ENCODE assay signal across 8 cellular contexts in genomic region chr1:224498574-224499170, GRCh38.
DNase-seq lines count a peak whose midpoint lies in the region; ATAC-seq, FAIRE-seq and TF ChIP-seq lines count a peak whose summit lies in the region.

No MANE protein-coding gene starts in this region.

- 71% methylated on average over 12 of the region's 12 CpGs for WGBS in right lobe of liver (ENCODE audit: insufficient coverage, low coverage, low lambda C conversion rate, missing lambda C conversion rate)
- WGBS in HepG2 (ENCODE audit: low lambda C conversion rate): 72% methylated on average over 12 of the region's 12 CpGs

- TF ChIP-seq POLR2A in right lobe of liver (IDR thresholded peaks at IDR 0.05) (no peak), HepG2 (IDR thresholded peaks at IDR 0.05; ENCODE audit: insufficient read depth in 1 of 2, low read depth in 2 of 2, low read length in 2 of 2) (no peak), GM12892 (IDR thresholded peaks at IDR 0.05; ENCODE audit: low read depth, low read length) (no peak)

- H2AFZ ChIP-seq in HepG2 (ENCODE audit: low read length): no peak overlapping the region
- peak overlapping the region; percentile 11 for H2AFZ ChIP-seq in parathyroid adenoma

- no peaks in the 10 kb centered on the region for H3K9me3 ChIP-seq in right lobe of liver
- no peaks in the 10 kb centered on the region for H3K9me3 ChIP-seq in HepG2 (ENCODE audit: low read length)
- no peaks in the 10 kb centered on the region for H3K9me3 ChIP-seq in SJSA1 (replicated peaks)
- no peaks in the 10 kb centered on the region for H3K9me3 ChIP-seq in parathyroid adenoma (ENCODE audit: control insufficient read depth, low read length)

- POLR2A ChIA-PET in HepG2 (lab: Yijun Ruan, JAX): no interaction called here

- no peak for TF ChIP-seq EP300 in HepG2 (IDR thresholded peaks at IDR 0.05; ENCODE audit: low read depth in 2 of 2, low read length in 2 of 2)
- TF ChIP-seq EP300 in HepG2 (CRISPR knock-in tag; IDR thresholded peaks at IDR 0.05; ENCODE audit: borderline replicate concordance): no peak

- peaks cover 0 to 16% (median 9%) of the 10 kb centered on the region in 4 donors for H3K4me1 ChIP-seq in right lobe of liver
- H3K4me1 ChIP-seq in HepG2 (ENCODE audit: insufficient read depth, low read length): peaks cover 19% of the 10 kb centered on the region
- peaks cover 43% of the 10 kb centered on the region for H3K4me1 ChIP-seq in SJSA1 (replicated peaks)
- H3K4me1 ChIP-seq in parathyroid adenoma: peaks cover 4% of the 10 kb centered on the region

- BruUV-seq in HepG2 (replicated peaks; lab: Mats Ljungman, UMichigan): no TSS peak

- CTCF ChIA-PET in HepG2 (lab: Yijun Ruan, JAX; ENCODE audit: low intra/inter-chr PET ratio, low total read pairs): no interaction called here

- no peak overlapping the region for H3K4me2 ChIP-seq in HepG2 (ENCODE audit: low read depth, low read length)
- no peak overlapping the region for H3K4me2 ChIP-seq in parathyroid adenoma (ENCODE audit: low read length)

- H3K79me2 ChIP-seq in HepG2 (ENCODE audit: insufficient read depth, low read length) (no peaks in the 10 kb centered on the region), parathyroid adenoma (no peaks in the 10 kb centered on the region)

- H4K20me1 ChIP-seq in HepG2 (ENCODE audit: insufficient read depth, low read length): no peaks in the 10 kb centered on the region

- ATAC-seq in right lobe of liver (no peak), HepG2 (no peak), GM21717 (IDR thresholded peaks at IDR 0.05; ENCODE audit: unreplicated experiment) (no peak)

- DNase-seq in right lobe of liver (no peak), HepG2 (ENCODE audit: low spot score) (no peak), SJSA1 (ENCODE audit: low read depth in 1 of 2, low spot score in 2 of 2) (peak in 1 of 2 experiments; percentile 70), epithelial cell of prostate (ENCODE audit: low read depth, low spot score) (peak; percentile 68), NCI-H82 treated with DMSO at 0.1 percent for 48 hours (lab: John Stamatoyannopoulos, UW; ENCODE audit: unreplicated experiment) (no peak), GM12892 (ENCODE audit: insufficient read length) (no peak)

- H3K4me3 ChIP-seq in right lobe of liver: no peak overlapping the region
- no peak overlapping the region for H3K4me3 ChIP-seq in HepG2 (replicated peaks in 1 of 3; ENCODE audit: insufficient read depth in 1 of 3, low read depth in 2 of 3, low read length in 3 of 3)
- no peak overlapping the region for H3K4me3 ChIP-seq in SJSA1
- no peak overlapping the region for H3K4me3 ChIP-seq in parathyroid adenoma (ENCODE audit: low read depth, low read length)

- no peak for FAIRE-seq in HepG2 (lab: Jason Lieb, UNC)
- no peak for FAIRE-seq in GM12892 (lab: Jason Lieb, UNC)

- H3K36me3 ChIP-seq in right lobe of liver (no peaks in the 10 kb centered on the region), HepG2 (replicated peaks in 1 of 2; ENCODE audit: control insufficient read depth in 1 of 2, insufficient read depth in 2 of 2, low read length in 2 of 2) (no peaks in the 10 kb centered on the region), SJSA1 (no peaks in the 10 kb centered on the region), parathyroid adenoma (ENCODE audit: control insufficient read depth, insufficient read depth, low read length) (no peaks in the 10 kb centered on the region)

- in situ Hi-C loops in HepG2 (cut with HindIII; ENCODE audit: extremely low pct_ligation_motif_present, low pct_unique_long_range_greater_than_20kb): no loop called here

- intact Hi-C loops in right lobe of liver (cut with DNase I) (no loop called here), HepG2 (cut with micrococcal nuclease; ENCODE audit: unreplicated experiment) (no loop called here)

- H3K9ac ChIP-seq in HepG2 (ENCODE audit: insufficient read depth, low read depth, low read length) (no peak overlapping the region), parathyroid adenoma (no peak overlapping the region)

- no peak for TF ChIP-seq RAD21 in HepG2 (CRISPR knock-in tag; IDR thresholded peaks at IDR 0.05)

- peak overlapping the region in 2 of 3 donors; percentile 4 to 51 for H3K27ac ChIP-seq in right lobe of liver
- H3K27ac ChIP-seq in HepG2 (ENCODE audit: extremely low read length, insufficient read depth, low read length): no peak overlapping the region
- peak overlapping the region; percentile 98 for H3K27ac ChIP-seq in SJSA1
- peak overlapping the region; percentile 95 for H3K27ac ChIP-seq in epithelial cell of prostate
- no peak overlapping the region for H3K27ac ChIP-seq in parathyroid adenoma

- no peaks in the 10 kb centered on the region for H3K27me3 ChIP-seq in right lobe of liver
- H3K27me3 ChIP-seq in HepG2 (ENCODE audit: control insufficient read depth in 1 of 2, insufficient read depth in 2 of 2, low read length in 2 of 2): peaks cover 1 to 6% of the 10 kb centered on the region in 2 experiments; a peak in 2 of 5 replicates
- no peaks in the 10 kb centered on the region for H3K27me3 ChIP-seq in SJSA1 (replicated peaks)
- H3K27me3 ChIP-seq in parathyroid adenoma (ENCODE audit: control insufficient read depth, insufficient read depth, low read length): no peaks in the 10 kb centered on the region

- TF ChIP-seq CTCF in right lobe of liver (IDR thresholded peaks at IDR 0.05) (no peak), HepG2 (CRISPR knock-in tag; IDR thresholded peaks at IDR 0.05) (no peak), parathyroid adenoma (IDR thresholded peaks at IDR 0.05) (no peak)

TF ChIP-seq in HepG2, 621 proteins besides CTCF, POLR2A, EP300 and RAD21:
- TF ChIP-seq KLF13 (CRISPR knock-in tag; IDR thresholded peaks at IDR 0.05): no peak
- no peak for TF ChIP-seq TFE3 (CRISPR knock-in tag; IDR thresholded peaks at IDR 0.05)
- no peak for TF ChIP-seq ZNF816 (CRISPR knock-in tag; IDR thresholded peaks at IDR 0.05; ENCODE audit: borderline replicate concordance)
- TF ChIP-seq MNT (IDR thresholded peaks at IDR 0.05): no peak
- no peak for TF ChIP-seq ZNF598 (CRISPR knock-in tag; IDR thresholded peaks at IDR 0.05; ENCODE audit: borderline replicate concordance)
- TF ChIP-seq, protein P1, sequence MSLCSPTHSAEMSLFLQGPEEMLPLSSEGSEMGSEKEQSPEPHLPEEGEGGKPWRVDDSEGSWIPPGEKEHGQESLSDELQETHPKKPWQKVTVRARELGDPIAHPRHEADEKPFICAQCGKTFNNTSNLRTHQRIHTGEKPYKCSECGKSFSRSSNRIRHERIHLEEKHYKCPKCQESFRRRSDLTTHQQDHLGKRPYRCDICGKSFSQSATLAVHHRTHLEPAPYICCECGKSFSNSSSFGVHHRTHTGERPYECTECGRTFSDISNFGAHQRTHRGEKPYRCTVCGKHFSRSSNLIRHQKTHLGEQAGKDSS (CRISPR knock-in tag; IDR thresholded peaks at IDR 0.05; ENCODE audit: borderline replicate concordance, low read depth): no peak
- TF ChIP-seq PHF8 (CRISPR knock-in tag; IDR thresholded peaks at IDR 0.05): no peak
- TF ChIP-seq AGO2 (optimal IDR thresholded peaks at IDR 0.05; ENCODE audit: low read depth, low read length): no peak
- TF ChIP-seq ZNF83 (CRISPR knock-in tag; IDR thresholded peaks at IDR 0.05; ENCODE audit: borderline replicate concordance): no peak

Comparison
In these comparisons a context has a peak if more than half of its experiments do, and no peak if none do; other contexts are left out.
1. H3K27ac ChIP-seq: peak in right lobe of liver (2 of 3), SJSA1 (single experiment) and epithelial cell of prostate (single experiment); none in HepG2 (single experiment) and parathyroid adenoma (single experiment).